26 cellular contexts compared by ENCODE assay signal in the genomic region with DNA sequence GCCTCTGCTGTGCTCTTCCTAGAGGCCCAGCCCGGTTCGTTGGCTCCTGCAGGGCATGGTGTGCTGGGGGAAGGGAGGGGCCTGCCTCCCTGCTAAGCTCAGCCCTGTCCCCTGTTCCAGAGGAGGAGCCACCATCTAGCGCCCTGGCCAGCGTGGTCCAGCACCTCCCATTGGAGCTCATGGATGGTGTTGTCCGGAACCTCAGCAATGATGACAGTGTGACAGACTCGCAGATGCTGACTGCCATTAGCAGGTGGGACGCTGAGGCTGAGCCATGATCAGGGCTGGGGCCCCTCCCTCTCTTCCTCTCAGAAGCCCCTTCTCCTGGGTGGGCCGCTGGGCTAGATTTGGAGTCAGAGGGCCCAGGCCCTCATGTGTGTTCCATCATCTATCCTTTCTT.
"Had no signal": no experiment of that assay in that cellular context is flagged by ENCODE, and none has a peak within 500 bp of the region (broad histone marks: within the 10 kb centered on the region; RNA-seq: fewer than 3 reads in every experiment).

No MANE protein-coding gene starts in this region.

- H3K4me1 ChIP-seq: breast epithelium, prostate gland had no signal

- H3K9me3 ChIP-seq: breast epithelium, esophagus muscularis mucosa, mucosa of descending colon, pancreas, prostate gland, testis, transverse colon had no signal

- H3K27me3 Mint-ChIP-seq: activated naive CD4-positive, alpha-beta T cell treated with anti-CD3 and anti-CD28 coated beads, Interleukin-2, amount 10 ng/mL, durations not matched to agents 7 days and 5 days; activated naive CD8-positive, alpha-beta T cell treated with anti-CD3 and anti-CD28 coated beads, Interleukin-2, amount 10 ng/mL, durations not matched to agents 7 days and 5 days; central memory CD8-positive, alpha-beta T cell; T-cell had no signal

- H3K4me3 Mint-ChIP-seq: activated naive CD4-positive, alpha-beta T cell treated with anti-CD3 and anti-CD28 coated beads, Interleukin-2, amount 10 ng/mL, durations not matched to agents 7 days and 5 days; activated naive CD8-positive, alpha-beta T cell treated with anti-CD3 and anti-CD28 coated beads, Interleukin-2, amount 10 ng/mL, durations not matched to agents 7 days and 5 days; activated T-cell treated with anti-CD3 and anti-CD28 coated beads, Interleukin-2, amount 50 U/mL, for 72 hours; central memory CD8-positive, alpha-beta T cell; dendritic cell treated with granulocyte-macrophage colony-stimulating factor and Interleukin-4, amounts not matched to agents 40 ng/mL and 50 ng/mL, for 4 days; endodermal cell; nephron progenitor cell; T-cell; T-helper 2 cell treated with Interferon-gamma antibody and Interleukin-4, amounts not matched to agents 5 μg/mL and 100 μg/mL, for 36 hours had no signal

- H3K36me3 ChIP-seq: breast epithelium, transverse colon had no signal

- DNase-seq: activated CD4-positive, alpha-beta T cell treated with anti-CD3 and anti-CD28 coated beads for 4 hours; activated CD4-positive, alpha-beta T cell treated with anti-CD3 and anti-CD28 coated beads, Interleukin-2, amount 50 U/mL, for 4 hours; activated CD4-positive, CD25-positive, alpha-beta regulatory T cell; activated naive CD4-positive, alpha-beta T cell treated with anti-CD3 and anti-CD28 coated beads, Interleukin-2, amount 10 ng/mL, durations not matched to agents 7 days and 5 days; activated naive CD8-positive, alpha-beta T cell treated with anti-CD3 and anti-CD28 coated beads, Interleukin-2, amount 10 ng/mL, durations not matched to agents 7 days and 5 days; activated T-cell treated with anti-CD3 and anti-CD28 coated beads for 4 hours; activated T-cell treated with anti-CD3 and anti-CD28 coated beads, Interleukin-2, amount 50 U/mL, for 72 hours; amniotic stem cell; endodermal cell; foreskin keratinocyte; kidney glomerular epithelial cell; nephron progenitor cell; retina; stimulated activated naive CD8-positive, alpha-beta T cell treated with anti-CD3 and anti-CD28 coated beads, Interleukin-15, Interleukin-2, amounts not matched to agents 100 U/mL and 50 U/mL, for 24 hours; T-cell; testis; transverse colon had no signal

- ATAC-seq: activated T-cell treated with anti-CD3 and anti-CD28 coated beads, Interleukin-2, amount 50 U/mL, for 72 hours; foreskin keratinocyte; left lobe of liver; mucosa of descending colon; pancreas; stimulated activated naive CD8-positive, alpha-beta T cell treated with anti-CD3 and anti-CD28 coated beads, Interleukin-15, Interleukin-2, amounts not matched to agents 100 U/mL and 50 U/mL, for 24 hours; T-cell had no signal

- H3K27ac ChIP-seq: breast epithelium, esophagus muscularis mucosa, foreskin keratinocyte, pancreas, prostate gland, testis, transverse colon had no signal

- H3K27ac Mint-ChIP-seq: activated naive CD4-positive, alpha-beta T cell treated with anti-CD3 and anti-CD28 coated beads, Interleukin-2, amount 10 ng/mL, durations not matched to agents 7 days and 5 days; activated naive CD8-positive, alpha-beta T cell treated with anti-CD3 and anti-CD28 coated beads, Interleukin-2, amount 10 ng/mL, durations not matched to agents 7 days and 5 days; activated T-cell treated with anti-CD3 and anti-CD28 coated beads, Interleukin-2, amount 50 U/mL, for 72 hours; dendritic cell treated with granulocyte-macrophage colony-stimulating factor and Interleukin-4, amounts not matched to agents 40 ng/mL and 50 ng/mL, for 4 days; endodermal cell; nephron progenitor cell had no signal

- H3K27me3 ChIP-seq: breast epithelium, esophagus muscularis mucosa, foreskin keratinocyte, pancreas, testis, transverse colon had no signal

- H3K4me3 ChIP-seq: breast epithelium, esophagus muscularis mucosa, mucosa of descending colon, pancreas, prostate gland, testis, transverse colon had no signal
